Comparison of ENCODE assay signal across 21 cellular contexts in genomic region chr4:180650273-180650672, GRCh38.
A peak's percentile ranks its signal among the peaks of the same experiment; 100 is the strongest.
DNase-seq lines count a peak whose midpoint lies in the region; ATAC-seq and TF ChIP-seq lines count a peak whose summit lies in the region.
"Had no signal": no experiment of that assay in that cellular context is flagged by ENCODE, and none has a peak within 500 bp of the region (broad histone marks: within the 10 kb centered on the region; RNA-seq: fewer than 3 reads in every experiment).

No MANE protein-coding gene starts in this region.

- POLR2A ChIA-PET in GM10248 (lab: Yijun Ruan, JAX) = no interaction called here

- CTCF ChIA-PET in GM10248 (lab: Yijun Ruan, JAX) = interaction anchor here (1.7 kb wide), 1 partner anchor 14 kb away, joined by 9 read pairs; no protein-coding TSS in a partner anchor

- TF ChIP-seq CTCF in GM10248 (IDR thresholded peaks at IDR 0.05; ENCODE audit: control extremely low read depth, extremely low read depth, low read depth, missing control alignments) = no peak

- ATAC-seq in GM19324 (IDR thresholded peaks at IDR 0.05; ENCODE audit: low FRiP score, unreplicated experiment) (peak; percentile 84), HG02610 (IDR thresholded peaks at IDR 0.05; ENCODE audit: unreplicated experiment) (peak; percentile 74), HG03108 (IDR thresholded peaks at IDR 0.05; ENCODE audit: unreplicated experiment) (peak; percentile 59)
- ATAC-seq: activated CD8-positive, alpha-beta T cell treated with anti-CD3 and anti-CD28 coated beads for 36 hours; activated T-cell treated with anti-CD3 and anti-CD28 coated beads, Interleukin-2, amount 50 U/mL, for 72 hours; heart left ventricle; lower lobe of right lung; PC-3; right lobe of liver had no signal

- DNase-seq in GM10248 (ENCODE audit: extremely low spot score) = peak; percentile 11
- no peak for DNase-seq in putamen (ENCODE audit: low spot score)
- no peak for DNase-seq in D341Med (ENCODE audit: low spot score)
- DNase-seq in anterior cingulate cortex (lab: John Stamatoyannopoulos, UW) = no peak
- DNase-seq in posterior vena cava (ENCODE audit: low spot score) = no peak
- DNase-seq: activated B cell treated with CpG ODN at 0.5 μM for 24 hours; activated CD8-positive, alpha-beta T cell treated with anti-CD3 and anti-CD28 coated beads for 36 hours; activated T-cell treated with anti-CD3 and anti-CD28 coated beads, Interleukin-2, amount 50 U/mL, for 72 hours; Caco-2; heart left ventricle; lower lobe of right lung; NCI-H69; occipital lobe; PC-3; right lobe of liver; stimulated activated naive CD4-positive, alpha-beta T cell; T-helper 2 cell; tibial artery had no signal

- intact Hi-C loops in posterior vena cava (cut with DNase I) = no loop called here
